Comparison of ENCODE assay signal across 8 cellular contexts in genomic region chr17:18186271-18186982, GRCh38.
A peak's percentile ranks its signal among the peaks of the same experiment; 100 is the strongest.
DNase-seq lines count a peak whose midpoint lies in the region; ATAC-seq and TF ChIP-seq lines count a peak whose summit lies in the region.

No MANE protein-coding gene starts in this region.

- H3K27ac Mint-ChIP-seq in nephron progenitor cell, result peak overlapping the region; percentile 69

- peak overlapping the region; percentile 88 to 97 (median 93) for H3K9ac ChIP-seq in BLaER1 treated with 17β-estradiol and CSF1 and Interleukin-3, amounts not matched to agents 10 nM and 100 nM
- H3K9ac ChIP-seq in duodenal mucosa (ENCODE audit: low read depth in 1 of 2, low read length in 2 of 2), result peak overlapping the region; percentile 59 to 90

- H3K27me3 Mint-ChIP-seq in nephron progenitor cell (ENCODE audit: low read depth, poor library complexity), result no peaks in the 10 kb centered on the region

- peak overlapping the region; percentile 95 for H3K4me3 Mint-ChIP-seq in nephron progenitor cell

- peak overlapping the region; percentile 91 to 100 (median 97) for H3K4me2 ChIP-seq in BLaER1 treated with 17β-estradiol and CSF1 and Interleukin-3, amounts not matched to agents 10 nM and 100 nM

- no peak for TF ChIP-seq POLR2A in NB4 (IDR thresholded peaks at IDR 0.05; ENCODE audit: extremely low read depth, insufficient read length)

- peaks cover 58 to 77% (median 73%) of the 10 kb centered on the region in 10 experiments for H3K4me1 ChIP-seq in BLaER1 treated with 17β-estradiol and CSF1 and Interleukin-3, amounts not matched to agents 10 nM and 100 nM
- peaks cover 63 to 75% of the 10 kb centered on the region in 2 donors for H3K4me1 ChIP-seq in duodenal mucosa (ENCODE audit: control insufficient read depth in 1 of 2, insufficient read depth in 2 of 2, low read length in 2 of 2)

- peaks cover 46% of the 10 kb centered on the region for H3K36me3 Mint-ChIP-seq in nephron progenitor cell (ENCODE audit: low read depth)

- H4K20me1 ChIP-seq in BLaER1 treated with 17β-estradiol and CSF1 and Interleukin-3, amounts not matched to agents 10 nM and 100 nM, result peaks cover 72 to 77% (median 74%) of the 10 kb centered on the region in 11 experiments

- H3K4me1 Mint-ChIP-seq in nephron progenitor cell, result peaks cover 74% of the 10 kb centered on the region

- H3K4me3 ChIP-seq in BLaER1 treated with 17β-estradiol and CSF1 and Interleukin-3, amounts not matched to agents 10 nM and 100 nM, result peak overlapping the region; percentile 71 to 92 (median 82)
- H3K4me3 ChIP-seq in NB4 (ENCODE audit: low read depth, low read length) (peak overlapping the region; percentile 83), duodenal mucosa (ENCODE audit: low read depth in 1 of 2, low read length in 2 of 2) (peak overlapping the region; percentile 66 to 96)

- peak overlapping the region in 7 of 11 experiments; percentile 2 to 98 (median 93); a peak in 12 of 22 replicates for H3K27ac ChIP-seq in BLaER1 treated with 17β-estradiol and CSF1 and Interleukin-3, amounts not matched to agents 10 nM and 100 nM
- H3K27ac ChIP-seq in duodenal mucosa (ENCODE audit: low read depth, low read length), result no peak overlapping the region

- no peak for TF ChIP-seq CTCF in NB4 (IDR thresholded peaks at IDR 0.05; ENCODE audit: low read depth, low read length)
- TF ChIP-seq CTCF in nephron progenitor cell (IDR thresholded peaks at IDR 0.05), result no peak

- ATAC-seq in GM18873 (IDR thresholded peaks at IDR 0.05; ENCODE audit: low FRiP score, unreplicated experiment), result no peak

- H3K9me3 ChIP-seq in BLaER1 treated with 17β-estradiol and CSF1 and Interleukin-3, amounts not matched to agents 10 nM and 100 nM (replicated peaks in 1 of 11), result no peaks in the 10 kb centered on the region
- H3K9me3 ChIP-seq in duodenal mucosa (ENCODE audit: control insufficient read depth in 1 of 2, low read length in 2 of 2), result no peaks in the 10 kb centered on the region

- H3K9me3 Mint-ChIP-seq in nephron progenitor cell, result no peaks in the 10 kb centered on the region

- peaks cover 26 to 58% (median 48%) of the 10 kb centered on the region in 11 experiments for H3K36me3 ChIP-seq in BLaER1 treated with 17β-estradiol and CSF1 and Interleukin-3, amounts not matched to agents 10 nM and 100 nM
- H3K36me3 ChIP-seq in duodenal mucosa (ENCODE audit: control insufficient read depth in 1 of 2, insufficient read depth in 2 of 2, low read length in 2 of 2), result peaks cover 0 to 13% of the 10 kb centered on the region in 2 donors

- H3K27me3 ChIP-seq in BLaER1 treated with 17β-estradiol and CSF1 and Interleukin-3, amounts not matched to agents 10 nM and 100 nM, result no peaks in the 10 kb centered on the region
- H3K27me3 ChIP-seq in duodenal mucosa (ENCODE audit: control insufficient read depth in 1 of 2, insufficient read depth in 2 of 2, low read length in 2 of 2), result no peaks in the 10 kb centered on the region

- DNase-seq in NB4 (ENCODE audit: low read depth) (no peak), nephron progenitor cell (no peak), cerebellar nuclear complex (lab: John Stamatoyannopoulos, UW) (no peak), activated gamma-delta T cell treated with Interleukin-2 at 50 U/mL for 16 hours (no peak)
- no peak for DNase-seq in activated effector memory CD4-positive, alpha-beta T cell treated with anti-CD3 and anti-CD28 coated beads, Interleukin-2, amount 50 U/mL, for 16 hours
